Comparison of ENCODE assay signal across 11 cellular contexts in the genomic region with DNA sequence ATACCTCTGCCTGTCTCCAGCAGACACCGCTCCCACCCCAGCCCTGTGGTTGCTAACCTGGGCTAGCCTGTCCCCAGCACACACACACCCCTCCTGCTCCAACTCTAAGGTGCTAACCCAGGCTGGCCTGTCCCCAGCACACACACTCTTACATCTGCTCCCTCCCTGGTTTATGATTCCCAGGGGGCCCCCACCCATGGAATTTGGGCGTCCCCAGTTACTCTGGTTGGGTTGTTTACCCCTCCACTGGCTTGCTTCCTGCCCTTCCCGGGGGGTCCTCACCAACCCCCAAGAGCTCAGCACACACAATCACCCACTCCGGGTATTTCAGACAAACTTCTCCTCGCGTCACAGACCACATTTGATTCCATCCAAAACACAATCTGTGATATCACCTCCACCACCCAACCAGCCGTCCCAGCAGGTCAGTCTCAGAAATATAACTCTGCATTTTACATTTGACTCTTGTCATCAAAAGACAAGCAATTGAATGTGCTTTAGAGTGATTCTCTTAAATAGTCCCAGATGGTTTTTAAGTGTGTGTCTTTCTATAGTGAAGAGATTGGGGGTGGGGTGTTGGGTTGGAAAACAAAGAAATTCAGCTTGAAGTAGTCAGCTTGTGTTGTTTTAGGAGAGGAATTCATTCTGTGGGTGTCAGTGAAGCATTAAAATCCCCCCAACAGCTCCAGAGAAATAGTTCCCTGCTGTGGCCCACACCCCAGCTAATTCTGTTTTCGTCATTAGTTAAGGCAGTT. TPM values are rescaled to one million over a fixed set of nuclear protein-coding genes. Genes with fewer than 3 reads are reported as not detected.
DNase-seq lines count a peak whose midpoint lies in the region; ATAC-seq and TF ChIP-seq lines count a peak whose summit lies in the region.
"Had no signal": no experiment of that assay in that cellular context is flagged by ENCODE, and none has a peak within 500 bp of the region (broad histone marks: within the 10 kb centered on the region; RNA-seq: fewer than 3 reads in every experiment).

No MANE protein-coding gene starts in this region.

- peaks cover 83 to 97% of the 10 kb centered on the region in 2 donors for H3K4me1 ChIP-seq in thyroid gland

- no peak overlapping the region for H3K4me3 ChIP-seq in thyroid gland (replicated peaks in 1 of 3)

- H3K36me3 Mint-ChIP-seq in brain = peaks cover 63% of the 10 kb centered on the region
- H3K36me3 Mint-ChIP-seq: stimulated activated memory B cell treated with anti-CD40 and anti-IgM and Interleukin-4, amounts not matched to agents 10 μg/mL and 1 μg/mL and 100 μg/mL, for 72 hours had no signal

- TF ChIP-seq POLR2A in thyroid gland (IDR thresholded peaks at IDR 0.05) = peak in 1 of 2 donors; percentile 21

- H3K27ac ChIP-seq in thyroid gland = peak overlapping the region; percentile 37 to 84 (median 83)
- H3K27ac ChIP-seq: 22Rv1 had no signal

- WGBS in thyroid gland, 2 donors = 31 to 46% methylated on average over 8 of the region's 8 CpGs

- no peaks in the 10 kb centered on the region for H3K9me3 ChIP-seq in thyroid gland

- peak in 2 of 3 experiments; percentile 53 to 86 for DNase-seq in NCI-H1417 (lab: John Stamatoyannopoulos, UW)
- no peak for DNase-seq in NCI-H1417 treated with DMSO at 0.1 percent for 48 hours (lab: John Stamatoyannopoulos, UW)
- DNase-seq in left kidney (ENCODE audit: low read depth, low spot score) = peak; percentile 69
- DNase-seq in thyroid gland = peak; percentile 56 to 59
- no peak for DNase-seq in central memory CD4-positive, alpha-beta T cell
- DNase-seq: anterior cingulate cortex had no signal

- no peaks in the 10 kb centered on the region for H3K27me3 ChIP-seq in thyroid gland

- H3K36me3 ChIP-seq in thyroid gland = no peaks in the 10 kb centered on the region

- H3K4me1 Mint-ChIP-seq in brain = peaks cover 70% of the 10 kb centered on the region
- H3K4me1 Mint-ChIP-seq: stimulated activated memory B cell treated with anti-CD40 and anti-IgM and Interleukin-4, amounts not matched to agents 10 μg/mL and 1 μg/mL and 100 μg/mL, for 72 hours had no signal

- peaks cover 0 to 19% (median 7%) of the 10 kb centered on the region in 5 experiments for H3K9me3 Mint-ChIP-seq in brain
- H3K9me3 Mint-ChIP-seq: stimulated activated memory B cell treated with anti-CD40 and anti-IgM and Interleukin-4, amounts not matched to agents 10 μg/mL and 1 μg/mL and 100 μg/mL, for 72 hours had no signal

- no peaks in the 10 kb centered on the region for H3K27me3 Mint-ChIP-seq in brain

- TF ChIP-seq CTCF in brain (conservative IDR thresholded peaks at IDR 0.05) (no peak), thyroid gland (IDR thresholded peaks at IDR 0.05) (no peak)

- H3K27ac Mint-ChIP-seq in brain = peak overlapping the region; percentile 54 to 76 (median 61)
- H3K27ac Mint-ChIP-seq: stimulated activated memory B cell treated with anti-CD40 and anti-IgM and Interleukin-4, amounts not matched to agents 10 μg/mL and 1 μg/mL and 100 μg/mL, for 72 hours had no signal

- ATAC-seq in GM19351 (IDR thresholded peaks at IDR 0.05; ENCODE audit: unreplicated experiment) = no peak
- no peak for ATAC-seq in GM19328 (IDR thresholded peaks at IDR 0.05; ENCODE audit: unreplicated experiment)
- ATAC-seq: stimulated activated memory B cell treated with anti-CD40 and anti-IgM and Interleukin-4, amounts not matched to agents 10 μg/mL and 1 μg/mL and 100 μg/mL, for 72 hours had no signal

- intact Hi-C loops in thyroid gland (cut with DNase I) = no loop called here

- peak overlapping the region in 1 of 5 experiments; percentile 34 for H3K4me3 Mint-ChIP-seq in brain
- H3K4me3 Mint-ChIP-seq: stimulated activated memory B cell treated with anti-CD40 and anti-IgM and Interleukin-4, amounts not matched to agents 10 μg/mL and 1 μg/mL and 100 μg/mL, for 72 hours had no signal

RNA-seq across cellular contexts. Expression of gene COL4A2, which starts 20.1 kb away (rescaled TPM):
- 79.8 TPM for polyA plus RNA-seq in brain (ENCODE audit: insufficient read depth, low read depth, low replicate concordance)
- total RNA-seq in thyroid gland = 100 to 1,000 TPM in 3 of 4 donors, 10 to 100 TPM in 1; 97.6 to 193 (median 131) TPM

RNA-seq across cellular contexts. Expression of gene COL4A1, which starts 20.3 kb away (rescaled TPM):
- 65.0 TPM for polyA plus RNA-seq in brain (ENCODE audit: insufficient read depth, low read depth, low replicate concordance)
- total RNA-seq in thyroid gland = 100 to 1,000 TPM in 2 of 4 donors, 10 to 100 TPM in 2; 71.3 to 161 (median 112) TPM

Comparison
In these comparisons a context has a peak if more than half of its experiments do, and no peak if none do; other contexts are left out.
1. DNase-seq: peak in NCI-H1417 (2 of 3), left kidney (single experiment) and thyroid gland (2 of 2); none in NCI-H1417 treated with DMSO at 0.1 percent for 48 hours (single experiment) and central memory CD4-positive, alpha-beta T cell (single experiment).